8 cellular contexts compared by ENCODE assay signal in genomic region chr5:172835246-172836030, GRCh38. TPM values are rescaled to one million over a fixed set of nuclear protein-coding genes. Genes with fewer than 3 reads are reported as not detected.
A peak's percentile ranks its signal among the peaks of the same experiment; 100 is the strongest.
DNase-seq lines count a peak whose midpoint lies in the region; ATAC-seq and TF ChIP-seq lines count a peak whose summit lies in the region.

No MANE protein-coding gene starts in this region.

- peaks cover 0 to 46% (median 14%) of the 10 kb centered on the region in 4 donors for H3K4me1 ChIP-seq in right lobe of liver
- H3K4me1 ChIP-seq in transverse colon, result peaks cover 40 to 59% (median 48%) of the 10 kb centered on the region in 4 donors

- in situ Hi-C loops in transverse colon (cut with MboI; ENCODE audit: low pct_ligation_motif_present in 1 of 4, low pct_unique_long_range_greater_than_20kb in 1 of 4, low sequenced_read_pairs in 3 of 4), result loop anchor here in 1 of 4 donors (10.0 kb wide), 1 partner anchor 61 kb away; the partner anchor contains the start of gene DUSP1

- ATAC-seq in activated T-cell treated with anti-CD3 and anti-CD28 coated beads, Interleukin-2, amount 50 U/mL, for 4 hours, result no peak
- ATAC-seq in right lobe of liver, result no peak

- H3K36me3 Mint-ChIP-seq in activated T-cell treated with anti-CD3 and anti-CD28 coated beads, Interleukin-2, amount 50 U/mL, for 4 hours (ENCODE audit: insufficient read depth), result no peaks in the 10 kb centered on the region

- H3K27me3 Mint-ChIP-seq in activated T-cell treated with anti-CD3 and anti-CD28 coated beads, Interleukin-2, amount 50 U/mL, for 4 hours (ENCODE audit: low read depth), result no peaks in the 10 kb centered on the region

- H3K4me3 Mint-ChIP-seq in activated T-cell treated with anti-CD3 and anti-CD28 coated beads, Interleukin-2, amount 50 U/mL, for 4 hours, result peak overlapping the region; percentile 84

- WGBS in right lobe of liver (ENCODE audit: insufficient coverage, low coverage, low lambda C conversion rate, missing lambda C conversion rate), result 24% methylated on average over 10 of the region's 16 CpGs
- WGBS in transverse colon (ENCODE audit: low coverage in 1 of 2), 2 donors, result 40 to 61% methylated on average over 1 to 14 of the region's 16 CpGs

- H3K4me3 ChIP-seq in right lobe of liver, result peak overlapping the region; percentile 68 to 87 (median 78)
- peak overlapping the region; percentile 64 to 96 (median 76) for H3K4me3 ChIP-seq in transverse colon

- no peaks in the 10 kb centered on the region for H3K9me3 Mint-ChIP-seq in activated T-cell treated with anti-CD3 and anti-CD28 coated beads, Interleukin-2, amount 50 U/mL, for 4 hours

- no peaks in the 10 kb centered on the region for H3K36me3 ChIP-seq in right lobe of liver
- H3K36me3 ChIP-seq in transverse colon, result no peaks in the 10 kb centered on the region

- peaks cover 43% of the 10 kb centered on the region for H3K4me1 Mint-ChIP-seq in activated T-cell treated with anti-CD3 and anti-CD28 coated beads, Interleukin-2, amount 50 U/mL, for 4 hours (ENCODE audit: low read depth)

- H3K9me3 ChIP-seq in right lobe of liver (no peaks in the 10 kb centered on the region), transverse colon (no peaks in the 10 kb centered on the region)

- peak; percentile 10 for TF ChIP-seq POLR2A in right lobe of liver (IDR thresholded peaks at IDR 0.05)
- no peak for TF ChIP-seq POLR2A in transverse colon (IDR thresholded peaks at IDR 0.05)

- DNase-seq in activated T-cell treated with anti-CD3 and anti-CD28 coated beads, Interleukin-2, amount 50 U/mL, for 4 hours, result no peak
- no peak for DNase-seq in activated T-cell treated with anti-CD3 and anti-CD28 coated beads, Interleukin-2, amount 50 U/mL, for 48 hours
- DNase-seq in right lobe of liver (no peak), transverse colon (no peak), cortex of kidney (lab: John Stamatoyannopoulos, UW) (no peak), NCI-H526 (lab: John Stamatoyannopoulos, UW) (no peak), NCI-H524 treated with DMSO at 0.1 percent for 48 hours (lab: John Stamatoyannopoulos, UW) (no peak)

- no peak for TF ChIP-seq EP300 in transverse colon (IDR thresholded peaks at IDR 0.05; ENCODE audit: low read depth)

- intact Hi-C loops in right lobe of liver (cut with DNase I) (loop anchor here in 1 of 2 donors (10.0 kb wide), 1 partner anchor 51 kb away; no protein-coding TSS in a partner anchor), transverse colon (cut with DNase I; ENCODE audit: low total_unique reads) (loop anchor here (10.0 kb wide), 1 partner anchor 61 kb away; the partner anchor contains the start of gene DUSP1)

- H3K27me3 ChIP-seq in right lobe of liver, result no peaks in the 10 kb centered on the region
- H3K27me3 ChIP-seq in transverse colon, result no peaks in the 10 kb centered on the region

- H3K27ac ChIP-seq in angular gyrus (ENCODE audit: low read depth, low read length) (peak overlapping the region; percentile 32), right lobe of liver (peak overlapping the region; percentile 81 to 92 (median 86)), transverse colon (peak overlapping the region; percentile 89 to 94 (median 92))

- no peak for TF ChIP-seq CTCF in right lobe of liver (IDR thresholded peaks at IDR 0.05)
- TF ChIP-seq CTCF in transverse colon (IDR thresholded peaks at IDR 0.05), result no peak

RNA-seq across cellular contexts. Expression of gene ERGIC1, which starts 1.4 kb away (rescaled TPM):
- 10 to 100 TPM; 28.7 to 36.3 (median 32.1) TPM for total RNA-seq in activated T-cell treated with anti-CD3 and anti-CD28 coated beads, Interleukin-2, amount 50 U/mL, for 4 hours
- total RNA-seq in right lobe of liver (100 to 1,000 TPM; 103 to 264 (median 154) TPM), transverse colon (100 to 1,000 TPM; 125 to 252 (median 184) TPM)

Comparison
In these comparisons a context has a peak if more than half of its experiments do, and no peak if none do; other contexts are left out.
1. H3K27ac ChIP-seq: peak in every context shown above with its lines; median percentile 92 in transverse colon; 86 in right lobe of liver; 32 in angular gyrus.